ENCODE assay signal across 16 cellular contexts in genomic region chr15:72774696-72775383, GRCh38. TPM values are rescaled to one million over a fixed set of nuclear protein-coding genes. Genes with fewer than 3 reads are reported as not detected.
DNase-seq lines count a peak whose midpoint lies in the region; ATAC-seq and TF ChIP-seq lines count a peak whose summit lies in the region.
"Had no signal": no experiment of that assay in that cellular context is flagged by ENCODE, and none has a peak within 500 bp of the region (broad histone marks: within the 10 kb centered on the region; RNA-seq: fewer than 3 reads in every experiment).

No MANE protein-coding gene starts in this region.

- CTCF ChIA-PET in activated CD8-positive, alpha-beta T cell treated with anti-CD3 and anti-CD28 coated beads for 36 hours (lab: Charles Lee), result no interaction called here

- peaks cover 2 to 68% (median 39%) of the 10 kb centered on the region in 6 donors for H3K4me1 ChIP-seq in spleen

- peaks cover 38% of the 10 kb centered on the region for H3K4me1 Mint-ChIP-seq in activated CD4-positive, alpha-beta T cell treated with anti-CD3 and anti-CD28 coated beads, Interleukin-2, amount 10 ng/mL, durations not matched to agents 24 days and 14 days
- peaks cover 49% of the 10 kb centered on the region for H3K4me1 Mint-ChIP-seq in activated CD8-positive, alpha-beta T cell treated with anti-CD3 and anti-CD28 coated beads for 36 hours (ENCODE audit: low read depth)

- no peaks in the 10 kb centered on the region for H3K9me3 ChIP-seq in spleen

- H3K4me3 Mint-ChIP-seq in activated CD4-positive, alpha-beta T cell treated with anti-CD3 and anti-CD28 coated beads, Interleukin-2, amount 10 ng/mL, durations not matched to agents 24 days and 14 days, result no peak overlapping the region
- H3K4me3 Mint-ChIP-seq in activated CD8-positive, alpha-beta T cell treated with anti-CD3 and anti-CD28 coated beads for 36 hours, result no peak overlapping the region
- H3K4me3 Mint-ChIP-seq: immature natural killer cell had no signal

- DNase-seq in activated CD4-positive, alpha-beta T cell treated with anti-CD3 and anti-CD28 coated beads, Interleukin-2, amount 10 ng/mL, durations not matched to agents 24 days and 14 days, result no peak
- no peak for DNase-seq in activated CD4-positive, alpha-beta T cell treated with anti-CD3 and anti-CD28 coated beads for 1 hour
- peak; percentile 44 for DNase-seq in NB4 (ENCODE audit: low read depth)
- DNase-seq in activated CD8-positive, alpha-beta T cell treated with anti-CD3 and anti-CD28 coated beads for 36 hours, result no peak
- no peak for DNase-seq in spleen
- DNase-seq in stimulated activated CD4-positive, alpha-beta T cell treated with anti-CD3 and anti-CD28 coated beads, Interleukin-15, amount 100 ng/mL, for 24 hours, result no peak
- no peak for DNase-seq in activated CD8-positive, alpha-beta memory T cell treated with anti-CD3 and anti-CD28 coated beads, Interleukin-2, amount 50 U/mL, for 4 hours
- DNase-seq in omental fat pad (ENCODE audit: low spot score), result no peak
- DNase-seq: ACHN; activated CD4-positive, alpha-beta T cell treated with anti-CD3 and anti-CD28 coated beads, Interleukin-2, amount 50 U/mL, for 48 hours; activated naive CD4-positive, alpha-beta T cell; immature natural killer cell; NCI-H2081 treated with DMSO at 0.1 percent for 48 hours; nucleus accumbens had no signal

- WGBS in spleen, 5 donors, result 61 to 88% (median 74%) methylated on average over 2 of the region's 2 CpGs

- TF ChIP-seq POLR2A in NB4 (IDR thresholded peaks at IDR 0.05; ENCODE audit: extremely low read depth, insufficient read length), result no peak
- no peak for TF ChIP-seq POLR2A in spleen (IDR thresholded peaks at IDR 0.05)

- POLR2A ChIA-PET in activated CD8-positive, alpha-beta T cell treated with anti-CD3 and anti-CD28 coated beads for 36 hours (lab: Charles Lee), result interaction anchor here (2.9 kb wide), 1 partner anchor 8 kb away, joined by 11 read pairs; the partner anchor contains the start of gene ADPGK

- peak overlapping the region in 7 of 8 donors; percentile 11 to 73 (median 57) for H3K27ac ChIP-seq in spleen

- no peak for ATAC-seq in activated CD8-positive, alpha-beta T cell treated with anti-CD3 and anti-CD28 coated beads for 36 hours
- no peak for ATAC-seq in omental fat pad (ENCODE audit: low FRiP score)
- ATAC-seq: HCT116 had no signal

- H3K36me3 ChIP-seq in spleen, result peaks cover 0 to 98% (median 63%) of the 10 kb centered on the region in 6 donors

- peak overlapping the region; percentile 46 for H3K27ac Mint-ChIP-seq in activated CD4-positive, alpha-beta T cell treated with anti-CD3 and anti-CD28 coated beads, Interleukin-2, amount 10 ng/mL, durations not matched to agents 24 days and 14 days
- H3K27ac Mint-ChIP-seq in activated CD8-positive, alpha-beta T cell treated with anti-CD3 and anti-CD28 coated beads for 36 hours, result peak overlapping the region; percentile 27

- TF ChIP-seq CTCF in NB4 (IDR thresholded peaks at IDR 0.05; ENCODE audit: low read depth, low read length), result no peak
- TF ChIP-seq CTCF in activated CD8-positive, alpha-beta T cell treated with anti-CD3 and anti-CD28 coated beads for 36 hours (IDR thresholded peaks at IDR 0.05), result no peak
- no peak for TF ChIP-seq CTCF in spleen (IDR thresholded peaks at IDR 0.05 in 8 of 11, conservative IDR thresholded peaks at IDR 0.05 in 3 of 11)
- TF ChIP-seq CTCF in omental fat pad (IDR thresholded peaks at IDR 0.05), result no peak

- H3K9me3 Mint-ChIP-seq in activated CD4-positive, alpha-beta T cell treated with anti-CD3 and anti-CD28 coated beads, Interleukin-2, amount 10 ng/mL, durations not matched to agents 24 days and 14 days, result no peaks in the 10 kb centered on the region
- no peaks in the 10 kb centered on the region for H3K9me3 Mint-ChIP-seq in activated CD8-positive, alpha-beta T cell treated with anti-CD3 and anti-CD28 coated beads for 36 hours

- H3K27me3 Mint-ChIP-seq in activated CD4-positive, alpha-beta T cell treated with anti-CD3 and anti-CD28 coated beads, Interleukin-2, amount 10 ng/mL, durations not matched to agents 24 days and 14 days, result no peaks in the 10 kb centered on the region
- H3K27me3 Mint-ChIP-seq in activated CD8-positive, alpha-beta T cell treated with anti-CD3 and anti-CD28 coated beads for 36 hours, result no peaks in the 10 kb centered on the region

- H3K4me3 ChIP-seq in NB4 (ENCODE audit: low read depth, low read length) (peak overlapping the region; percentile 12), spleen (peak overlapping the region in 1 of 8 donors; percentile 8)
- H3K4me3 ChIP-seq: skin epidermis had no signal

- peaks cover 69% of the 10 kb centered on the region for H3K36me3 Mint-ChIP-seq in activated CD4-positive, alpha-beta T cell treated with anti-CD3 and anti-CD28 coated beads, Interleukin-2, amount 10 ng/mL, durations not matched to agents 24 days and 14 days (ENCODE audit: low read depth)
- peaks cover 65% of the 10 kb centered on the region for H3K36me3 Mint-ChIP-seq in activated CD8-positive, alpha-beta T cell treated with anti-CD3 and anti-CD28 coated beads for 36 hours (ENCODE audit: low read depth)

- no peaks in the 10 kb centered on the region for H3K27me3 ChIP-seq in spleen (replicated peaks in 1 of 7)

- intact Hi-C loops in activated CD4-positive, alpha-beta T cell treated with anti-CD3 and anti-CD28 coated beads, Interleukin-2, amount 10 ng/mL, durations not matched to agents 24 days and 14 days (cut with micrococcal nuclease), result no loop called here
- intact Hi-C loops in activated CD8-positive, alpha-beta T cell treated with anti-CD3 and anti-CD28 coated beads for 36 hours (cut with micrococcal nuclease), result no loop called here
- intact Hi-C loops in spleen (cut with DNase I; ENCODE audit: low total_unique reads), result no loop called here

RNA-seq across cellular contexts. Expression of gene ADPGK, which starts 8.7 kb away (rescaled TPM):
- 107 and 112 TPM in 2 replicates for total RNA-seq in activated CD4-positive, alpha-beta T cell treated with anti-CD3 and anti-CD28 coated beads, Interleukin-2, amount 10 ng/mL, durations not matched to agents 24 days and 14 days
- total RNA-seq in activated CD8-positive, alpha-beta T cell treated with anti-CD3 and anti-CD28 coated beads for 36 hours, result 10 to 100 TPM; 63.7 to 65.1 TPM
- total RNA-seq in spleen (100 to 1,000 TPM in 4 of 7 donors, 10 to 100 TPM in 3; 89.0 to 119 (median 103) TPM), omental fat pad (10 to 100 TPM; 45.7 to 93.2 (median 61.1) TPM)
- 100 to 1,000 TPM in 1 of 3 donors, 10 to 100 TPM in 2; 65.4 to 103 (median 68.0) TPM for polyA plus RNA-seq in spleen
